8 cellular contexts compared by ENCODE assay signal in the genomic region with DNA sequence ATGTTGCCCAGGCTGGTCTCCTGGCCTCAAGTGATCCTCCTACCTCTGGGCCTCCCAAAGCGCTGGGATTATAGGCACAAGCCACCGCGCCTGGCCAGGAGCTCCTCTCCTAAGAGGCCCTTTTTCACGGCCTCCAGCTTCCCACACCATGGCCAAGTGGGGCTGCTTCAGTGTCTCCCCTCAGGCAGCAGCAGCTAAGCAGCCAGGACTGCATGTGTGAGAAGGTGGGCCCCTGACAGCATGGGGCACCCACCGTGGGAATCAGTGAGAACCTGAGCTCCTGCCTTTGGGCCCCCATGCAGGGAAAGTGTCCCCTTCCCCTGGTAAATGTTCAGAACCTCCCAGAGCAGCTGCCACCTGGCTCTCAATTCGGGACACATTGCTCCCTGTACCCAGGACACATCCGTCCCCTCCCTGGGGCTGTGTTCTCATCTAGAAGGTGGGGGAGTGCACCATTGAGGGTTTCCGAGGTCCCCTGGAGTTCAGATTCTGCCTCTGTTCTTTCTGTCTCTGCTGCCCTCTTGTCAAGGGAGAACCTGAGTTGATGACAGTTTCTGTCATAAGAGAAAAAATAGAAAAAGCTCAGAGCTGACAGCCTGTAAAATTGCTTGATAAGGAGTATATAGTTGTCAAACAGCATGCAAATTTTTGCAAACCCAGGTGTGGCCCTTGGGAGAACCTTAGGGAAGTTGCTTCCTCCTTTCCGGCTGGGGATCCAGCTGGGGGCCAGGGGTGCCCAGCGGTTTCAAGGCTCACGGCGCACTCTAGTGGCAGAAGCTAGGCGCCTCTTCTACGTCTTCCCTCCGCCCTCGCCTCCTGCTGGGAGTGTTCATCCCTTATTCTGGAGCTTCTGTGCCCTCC. TPM values are rescaled to one million over a fixed set of nuclear protein-coding genes. Genes with fewer than 3 reads are reported as not detected.
A peak's percentile ranks its signal among the peaks of the same experiment; 100 is the strongest.
DNase-seq lines count a peak whose midpoint lies in the region; ATAC-seq, FAIRE-seq and TF ChIP-seq lines count a peak whose summit lies in the region.

No MANE protein-coding gene starts in this region.

- H3K36me3 Mint-ChIP-seq in mesothelial cell of epicardium = no peaks in the 10 kb centered on the region

- DNase-seq in 8988T = peak; percentile 91
- peak; percentile 65 for DNase-seq in GM18507 (ENCODE audit: extremely low spot score, insufficient read length, low read depth)
- peak; percentile 57 for DNase-seq in NCI-H510A treated with DMSO at 0.1 percent for 48 hours (lab: John Stamatoyannopoulos, UW)
- peak; percentile 64 to 72 for DNase-seq in activated CD4-positive, alpha-beta T cell treated with anti-CD3 and anti-CD28 coated beads, Interleukin-2, amount 50 U/mL, for 48 hours
- DNase-seq in effector CD8-positive, alpha-beta T cell (lab: John Stamatoyannopoulos, UW) = peak; percentile 42
- peak in 1 of 2 experiments; percentile 71 for DNase-seq in mesothelial cell of epicardium (ENCODE audit: low spot score in 2 of 2, unreplicated experiment in 2 of 2)
- peak; percentile 43 for DNase-seq in stimulated activated CD8-positive, alpha-beta memory T cell treated with anti-CD3 and anti-CD28 coated beads, Interleukin-4, amount 100 ng/mL, for 24 hours (ENCODE audit: low read depth)

- no peak for ATAC-seq in GM19035 (IDR thresholded peaks at IDR 0.05; ENCODE audit: unreplicated experiment)

- H3K27ac Mint-ChIP-seq in mesothelial cell of epicardium = no peak overlapping the region

- no peaks in the 10 kb centered on the region for H3K9me3 Mint-ChIP-seq in mesothelial cell of epicardium

- TF ChIP-seq CTCF in mesothelial cell of epicardium (IDR thresholded peaks at IDR 0.05; ENCODE audit: unreplicated experiment) = peak; percentile 58

- no peak overlapping the region for H3K4me3 Mint-ChIP-seq in mesothelial cell of epicardium

- no peaks in the 10 kb centered on the region for H3K4me1 Mint-ChIP-seq in mesothelial cell of epicardium

- peak; percentile 80 for FAIRE-seq in GM18507 (lab: Jason Lieb, UNC)

- no peaks in the 10 kb centered on the region for H3K27me3 Mint-ChIP-seq in mesothelial cell of epicardium (ENCODE audit: low read depth)

RNA-seq across cellular contexts. Expression of a gene that starts 29.7 kb away (rescaled TPM):
- 6.5 to 8.0 TPM (median 7.2 TPM) in 3 replicates for total RNA-seq in mesothelial cell of epicardium
